In the genomic region with DNA sequence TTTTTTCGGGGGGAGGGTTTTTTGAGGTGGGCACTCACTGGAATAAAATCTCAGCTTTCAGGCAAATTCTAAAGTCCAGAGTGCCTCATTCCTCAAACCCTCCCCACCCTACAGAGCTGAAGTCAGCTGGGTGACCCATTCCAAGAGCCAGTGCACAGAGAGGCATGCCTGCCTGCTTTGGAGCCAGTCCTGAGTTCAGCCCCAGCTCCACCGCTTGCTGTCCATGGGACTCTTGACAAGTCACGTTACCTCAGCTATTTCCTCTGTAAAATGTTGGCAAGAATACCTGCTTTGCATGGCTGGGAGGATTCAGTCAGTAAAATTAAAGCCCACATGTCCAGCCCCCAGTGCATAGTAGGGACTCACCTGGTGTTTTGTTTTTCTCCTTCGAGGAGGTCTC, we compare ENCODE assay signal across 14 cellular contexts.
"Had no signal": no experiment of that assay in that cellular context is flagged by ENCODE, and none has a peak within 500 bp of the region (broad histone marks: within the 10 kb centered on the region; RNA-seq: fewer than 3 reads in every experiment).

No MANE protein-coding gene starts in this region.

- H3K9me3 Mint-ChIP-seq: naive thymus-derived CD4-positive, alpha-beta T cell had no signal

- H3K4me1 ChIP-seq: foreskin keratinocyte had no signal

- H3K27ac ChIP-seq: foreskin keratinocyte, neutrophil had no signal

- H3K36me3 Mint-ChIP-seq: naive thymus-derived CD4-positive, alpha-beta T cell had no signal

- H3K4me3 ChIP-seq: hepatocyte, smooth muscle cell had no signal

- H3K4me1 Mint-ChIP-seq: naive thymus-derived CD4-positive, alpha-beta T cell had no signal

- DNase-seq: effector memory CD4-positive, alpha-beta T cell; foreskin keratinocyte; head of caudate nucleus; kidney; left cardiac atrium; mammary epithelial cell; naive thymus-derived CD4-positive, alpha-beta T cell; stimulated activated CD4-positive, alpha-beta T cell treated with anti-CD3 and anti-CD28 coated beads, Interleukin-2, amount 100 ng/mL, for 48 hours; stimulated activated naive CD4-positive, alpha-beta T cell treated with Interleukin-2 at 50 U/mL for 16 hours; trophoblast cell had no signal

- H3K27me3 ChIP-seq: foreskin keratinocyte, hepatocyte, neutrophil had no signal

- H3K9me3 ChIP-seq: neutrophil had no signal

- ATAC-seq: esophagus mucosa; foreskin keratinocyte; naive thymus-derived CD4-positive, alpha-beta T cell had no signal

- H3K27me3 Mint-ChIP-seq: naive thymus-derived CD4-positive, alpha-beta T cell had no signal

- H3K36me3 ChIP-seq: neutrophil had no signal

- H3K4me2 ChIP-seq: hepatocyte, smooth muscle cell had no signal

- H3K4me3 Mint-ChIP-seq: naive thymus-derived CD4-positive, alpha-beta T cell had no signal
